ENCODE assay signal across 21 cellular contexts in genomic region chr20:6959900-6960312, GRCh38.
"Had no signal": no experiment of that assay in that cellular context is flagged by ENCODE, and none has a peak within 500 bp of the region (broad histone marks: within the 10 kb centered on the region; RNA-seq: fewer than 3 reads in every experiment).

No MANE protein-coding gene starts in this region.

- H3K27ac Mint-ChIP-seq: activated naive CD4-positive, alpha-beta T cell treated with anti-CD3 and anti-CD28 coated beads, Interleukin-2, amount 10 ng/mL, durations not matched to agents 7 days and 5 days; activated T-helper 2 cell treated with anti-CD3 and anti-CD28 coated beads, Interferon-gamma antibody, Interleukin-2, Interleukin-4, amounts not matched to agents 10 μg/mL and 5 μg/mL and 100 μg/mL, durations not matched to agents 14 hours and 24 hours and 36 hours; endodermal cell; nephron progenitor cell had no signal

- H3K4me1 ChIP-seq: adrenal gland, body of pancreas, esophagus muscularis mucosa, psoas muscle, sigmoid colon, upper lobe of right lung had no signal

- H3K9me3 ChIP-seq: adrenal gland, body of pancreas, esophagus muscularis mucosa, psoas muscle, sigmoid colon, upper lobe of right lung had no signal

- H3K4me3 Mint-ChIP-seq: activated naive CD4-positive, alpha-beta T cell treated with anti-CD3 and anti-CD28 coated beads, Interleukin-2, amount 10 ng/mL, durations not matched to agents 7 days and 5 days; endodermal cell; nephron progenitor cell had no signal

- DNase-seq: activated CD4-positive, alpha-beta T cell treated with anti-CD3 and anti-CD28 coated beads, Interleukin-2, amount 50 U/mL, for 1 hour; activated naive CD4-positive, alpha-beta T cell treated with anti-CD3 and anti-CD28 coated beads, Interleukin-2, amount 10 ng/mL, durations not matched to agents 7 days and 5 days; adrenal gland; body of pancreas; cerebellar nuclear complex; dermis blood vessel endothelial cell; endodermal cell; foreskin melanocyte; kidney; left ventricle myocardium superior; mesendoderm; nephron progenitor cell; psoas muscle; sigmoid colon; stimulated activated CD4-positive, alpha-beta T cell treated with anti-CD3 and anti-CD28 coated beads, Interleukin-4, amount 100 ng/mL, for 1 hour; stimulated activated CD8-positive, alpha-beta memory T cell treated with anti-CD3 and anti-CD28 coated beads, Interleukin-4, amount 100 ng/mL, for 48 hours; stimulated activated naive CD8-positive, alpha-beta T cell treated with anti-CD3 and anti-CD28 coated beads, Interleukin-15, Interleukin-2, amounts not matched to agents 100 U/mL and 50 U/mL, for 24 hours; T-helper 2 cell; upper lobe of right lung had no signal

- H3K4me3 ChIP-seq: adrenal gland, body of pancreas, esophagus muscularis mucosa, psoas muscle, sigmoid colon, upper lobe of right lung had no signal

- H3K36me3 ChIP-seq: adrenal gland, esophagus muscularis mucosa, sigmoid colon, upper lobe of right lung had no signal

- H3K27ac ChIP-seq: adrenal gland, body of pancreas, esophagus muscularis mucosa, psoas muscle, sigmoid colon, upper lobe of right lung had no signal

- ATAC-seq: body of pancreas; left ventricle myocardium superior; psoas muscle; stimulated activated naive CD8-positive, alpha-beta T cell treated with anti-CD3 and anti-CD28 coated beads, Interleukin-15, Interleukin-2, amounts not matched to agents 100 U/mL and 50 U/mL, for 24 hours; upper lobe of right lung had no signal

- H3K36me3 Mint-ChIP-seq: activated naive CD4-positive, alpha-beta T cell treated with anti-CD3 and anti-CD28 coated beads, Interleukin-2, amount 10 ng/mL, durations not matched to agents 7 days and 5 days had no signal

- H3K27me3 Mint-ChIP-seq: activated naive CD4-positive, alpha-beta T cell treated with anti-CD3 and anti-CD28 coated beads, Interleukin-2, amount 10 ng/mL, durations not matched to agents 7 days and 5 days had no signal

- H3K4me1 Mint-ChIP-seq: activated naive CD4-positive, alpha-beta T cell treated with anti-CD3 and anti-CD28 coated beads, Interleukin-2, amount 10 ng/mL, durations not matched to agents 7 days and 5 days had no signal

- H3K27me3 ChIP-seq: adrenal gland, body of pancreas, esophagus muscularis mucosa, sigmoid colon, upper lobe of right lung had no signal
